ENCODE assay signal across 1 cellular context in genomic region chr16:84540194-84540593, GRCh38.
TF ChIP-seq lines count a peak whose summit lies in the region.

No MANE protein-coding gene starts in this region.

TF ChIP-seq in K562, 482 proteins besides CTCF, POLR2A, EP300 and RAD21 (continued from another document):
- TF ChIP-seq, protein P1, sequence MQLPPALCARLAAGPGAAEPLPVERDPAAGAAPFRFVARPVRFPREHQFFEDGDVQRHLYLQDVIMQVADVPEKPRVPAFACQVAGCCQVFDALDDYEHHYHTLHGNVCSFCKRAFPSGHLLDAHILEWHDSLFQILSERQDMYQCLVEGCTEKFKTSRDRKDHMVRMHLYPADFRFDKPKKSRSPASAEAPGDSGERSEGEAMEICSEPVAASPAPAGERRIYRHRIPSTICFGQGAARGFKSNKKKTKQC (CRISPR knock-in tag; IDR thresholded peaks at IDR 0.05), result no peak
